In the genomic region with DNA sequence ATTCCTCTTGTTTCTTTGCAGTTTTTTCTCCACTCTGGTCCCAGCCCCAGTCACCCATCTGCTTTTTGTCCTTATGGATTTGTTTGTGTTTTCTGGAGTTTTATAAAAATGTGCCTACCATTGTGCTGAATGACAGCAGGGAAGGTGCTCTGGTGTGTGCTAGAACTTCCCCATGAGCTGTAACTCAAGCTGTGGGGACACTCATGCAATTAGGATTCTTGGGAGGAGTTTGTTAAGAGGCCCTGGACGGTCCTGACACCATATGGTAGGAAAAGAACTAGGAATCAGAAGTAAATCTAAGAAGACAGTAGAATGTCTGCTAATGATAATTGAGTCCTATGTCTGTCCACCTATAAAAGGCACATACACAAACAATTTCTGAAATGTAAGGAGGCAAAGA, we compare ENCODE assay signal across 24 cellular contexts. TPM values are rescaled to one million over a fixed set of nuclear protein-coding genes. Genes with fewer than 3 reads are reported as not detected.
DNase-seq lines count a peak whose midpoint lies in the region; ATAC-seq and TF ChIP-seq lines count a peak whose summit lies in the region.
"Had no signal": no experiment of that assay in that cellular context is flagged by ENCODE, and none has a peak within 500 bp of the region (broad histone marks: within the 10 kb centered on the region; RNA-seq: fewer than 3 reads in every experiment).

No MANE protein-coding gene starts in this region.

- H3K79me2 ChIP-seq in trophoblast cell (ENCODE audit: control insufficient read depth, insufficient read depth, low read length, poor library complexity) = no peaks in the 10 kb centered on the region

- no peak overlapping the region for H4K12ac ChIP-seq in trophoblast cell (ENCODE audit: low read depth, low read length)

- H3K79me1 ChIP-seq in trophoblast cell (ENCODE audit: low read length) = no peaks in the 10 kb centered on the region

- CTCF ChIA-PET in activated CD8-positive, alpha-beta memory T cell treated with anti-CD3 and anti-CD28 coated beads, Interleukin-2, amount 10 ng/mL, durations not matched to agents 7 days and 5 days (lab: Charles Lee) = no interaction called here

- no peaks in the 10 kb centered on the region for H3K27me3 Mint-ChIP-seq in activated CD8-positive, alpha-beta memory T cell treated with anti-CD3 and anti-CD28 coated beads, Interleukin-2, amount 10 ng/mL, durations not matched to agents 7 days and 5 days
- no peaks in the 10 kb centered on the region for H3K27me3 Mint-ChIP-seq in T-helper 17 cell
- H3K27me3 Mint-ChIP-seq: CD4-positive, alpha-beta T cell; CD8-positive, alpha-beta memory T cell had no signal

- H2BK120ac ChIP-seq in trophoblast cell (ENCODE audit: insufficient read depth, low read length, poor library complexity) = no peak overlapping the region

- no peak overlapping the region for H2AFZ ChIP-seq in trophoblast cell (ENCODE audit: insufficient read depth, low read length, poor library complexity)
- H2AFZ ChIP-seq: GM23248 had no signal

- no peak overlapping the region for H2BK5ac ChIP-seq in trophoblast cell (ENCODE audit: low read depth, low read length, poor library complexity)

- no peak overlapping the region for H3K27ac Mint-ChIP-seq in activated CD8-positive, alpha-beta memory T cell treated with anti-CD3 and anti-CD28 coated beads, Interleukin-2, amount 10 ng/mL, durations not matched to agents 7 days and 5 days
- H3K27ac Mint-ChIP-seq in T-helper 17 cell = no peak overlapping the region
- H3K27ac Mint-ChIP-seq: CD4-positive, alpha-beta T cell had no signal

- no peak overlapping the region for H4K91ac ChIP-seq in trophoblast cell (ENCODE audit: low read depth, low read length)

- no peak overlapping the region for H3K4ac ChIP-seq in trophoblast cell (ENCODE audit: low read depth, low read length)

- H3K36me3 Mint-ChIP-seq in activated CD8-positive, alpha-beta memory T cell treated with anti-CD3 and anti-CD28 coated beads, Interleukin-2, amount 10 ng/mL, durations not matched to agents 7 days and 5 days = peaks cover 26% of the 10 kb centered on the region
- H3K36me3 Mint-ChIP-seq in T-helper 17 cell (ENCODE audit: low read depth) = no peaks in the 10 kb centered on the region

- H3K4me1 Mint-ChIP-seq in activated CD8-positive, alpha-beta memory T cell treated with anti-CD3 and anti-CD28 coated beads, Interleukin-2, amount 10 ng/mL, durations not matched to agents 7 days and 5 days = peaks cover 5% of the 10 kb centered on the region
- H3K4me1 Mint-ChIP-seq in T-helper 17 cell = no peaks in the 10 kb centered on the region
- H3K4me1 Mint-ChIP-seq: CD14-positive monocyte; CD8-positive, alpha-beta memory T cell had no signal

- H3K14ac ChIP-seq in trophoblast cell (ENCODE audit: low read length) = no peak overlapping the region

- H3K27me3 ChIP-seq in WERI-Rb-1 (ENCODE audit: insufficient read depth, low read depth, severe bottlenecking) = no peaks in the 10 kb centered on the region
- no peaks in the 10 kb centered on the region for H3K27me3 ChIP-seq in trophoblast cell (ENCODE audit: insufficient read depth, low read length)
- H3K27me3 ChIP-seq: BE2C; BLaER1 treated with 17β-estradiol and CSF1 and Interleukin-3, amounts not matched to agents 10 nM and 100 nM had no signal

- no peak for TF ChIP-seq CTCF in WERI-Rb-1 (IDR thresholded peaks at IDR 0.05; ENCODE audit: low read depth, low read length)

- H3K4me3 ChIP-seq in WERI-Rb-1 (ENCODE audit: low read depth, low read length) (no peak overlapping the region), trophoblast cell (ENCODE audit: low read depth, low read length) (no peak overlapping the region)
- H3K4me3 ChIP-seq: A549; BLaER1 treated with 17β-estradiol and CSF1 and Interleukin-3, amounts not matched to agents 10 nM and 100 nM; GM12878; GM23248 had no signal

- no peak for ATAC-seq in activated CD8-positive, alpha-beta memory T cell treated with anti-CD3 and anti-CD28 coated beads, Interleukin-2, amount 10 ng/mL, durations not matched to agents 7 days and 5 days
- no peak for ATAC-seq in T-helper 17 cell
- ATAC-seq: A549, GM12878 had no signal

- WGBS in trophoblast cell (ENCODE audit: extremely low coverage, insufficient coverage, insufficient read length) = no CpG with 5 or more reads among the region's 1 CpG

- no peak overlapping the region for H3K9ac ChIP-seq in trophoblast cell (ENCODE audit: low read length)
- H3K9ac ChIP-seq: BLaER1 treated with 17β-estradiol and CSF1 and Interleukin-3, amounts not matched to agents 10 nM and 100 nM; GM23248 had no signal

- peak overlapping the region; percentile 47 for H2BK12ac ChIP-seq in trophoblast cell (ENCODE audit: low read length)

- H4K8ac ChIP-seq in trophoblast cell (ENCODE audit: low read depth, low read length) = no peak overlapping the region

- DNase-seq in activated CD8-positive, alpha-beta memory T cell treated with anti-CD3 and anti-CD28 coated beads, Interleukin-2, amount 10 ng/mL, durations not matched to agents 7 days and 5 days = peak; percentile 14
- DNase-seq in activated CD8-positive, alpha-beta memory T cell treated with anti-CD3 and anti-CD28 coated beads, Interleukin-2, amount 50 U/mL, for 4 hours = no peak
- peak; percentile 15 to 53 for DNase-seq in NCI-H524 (lab: John Stamatoyannopoulos, UW)
- peak; percentile 18 for DNase-seq in WERI-Rb-1
- no peak for DNase-seq in trophoblast cell
- no peak for DNase-seq in T-helper 17 cell
- no peak for DNase-seq in NAMALWA (ENCODE audit: low spot score)
- DNase-seq: 8988T; ACHN; AML-193; BE2C; CD4-positive, alpha-beta T cell; CD8-positive, alpha-beta memory T cell; DMS 273 treated with DMSO at 0.1 percent for 48 hours; DMS79; EL; GDM1; GM23248; H7; HCEC 1CT had no signal

- no peaks in the 10 kb centered on the region for H3K9me3 Mint-ChIP-seq in activated CD8-positive, alpha-beta memory T cell treated with anti-CD3 and anti-CD28 coated beads, Interleukin-2, amount 10 ng/mL, durations not matched to agents 7 days and 5 days (ENCODE audit: low read depth)
- H3K9me3 Mint-ChIP-seq: CD14-positive monocyte; CD4-positive, alpha-beta T cell had no signal

- H3K23ac ChIP-seq in trophoblast cell (ENCODE audit: low read length) = no peak overlapping the region

- no peak overlapping the region for H3K4me3 Mint-ChIP-seq in activated CD8-positive, alpha-beta memory T cell treated with anti-CD3 and anti-CD28 coated beads, Interleukin-2, amount 10 ng/mL, durations not matched to agents 7 days and 5 days
- H3K4me3 Mint-ChIP-seq in T-helper 17 cell = no peak overlapping the region
- H3K4me3 Mint-ChIP-seq: CD14-positive monocyte; CD4-positive, alpha-beta T cell; CD8-positive, alpha-beta memory T cell had no signal

- H3K4me1 ChIP-seq in trophoblast cell (ENCODE audit: control insufficient read depth in 1 of 2, insufficient read depth in 2 of 2, low read length in 2 of 2) = peaks cover 3 to 7% of the 10 kb centered on the region in 2 experiments
- H3K4me1 ChIP-seq: A549; BLaER1 treated with 17β-estradiol and CSF1 and Interleukin-3, amounts not matched to agents 10 nM and 100 nM had no signal

- no peak overlapping the region for H3K18ac ChIP-seq in trophoblast cell (ENCODE audit: low read length)

- no peak overlapping the region for H2AK5ac ChIP-seq in trophoblast cell (ENCODE audit: low read length)

- no peak overlapping the region for H3K4me2 ChIP-seq in trophoblast cell (ENCODE audit: low read length)
- H3K4me2 ChIP-seq: A549; BLaER1 treated with 17β-estradiol and CSF1 and Interleukin-3, amounts not matched to agents 10 nM and 100 nM had no signal

- H3K27ac ChIP-seq in WERI-Rb-1 = no peak overlapping the region
- no peak overlapping the region for H3K27ac ChIP-seq in trophoblast cell (ENCODE audit: low read depth, low read length)
- H3K27ac ChIP-seq: A549; BLaER1 treated with 17β-estradiol and CSF1 and Interleukin-3, amounts not matched to agents 10 nM and 100 nM; GM23248 had no signal

- no peaks in the 10 kb centered on the region for H3K9me3 ChIP-seq in WERI-Rb-1 (ENCODE audit: severe bottlenecking)
- no peaks in the 10 kb centered on the region for H3K9me3 ChIP-seq in trophoblast cell (ENCODE audit: insufficient read depth, low read depth, low read length)
- H3K9me3 ChIP-seq in T-helper 17 cell (ENCODE audit: control insufficient read depth, low read length, poor library complexity, severe bottlenecking) = no peaks in the 10 kb centered on the region
- H3K9me3 ChIP-seq: A549; BE2C; BLaER1 treated with 17β-estradiol and CSF1 and Interleukin-3, amounts not matched to agents 10 nM and 100 nM had no signal

- peaks cover 10% of the 10 kb centered on the region for H3K36me3 ChIP-seq in WERI-Rb-1
- H3K36me3 ChIP-seq in trophoblast cell (ENCODE audit: control insufficient read depth in 1 of 2, insufficient read depth in 2 of 2, low read length in 2 of 2) = peaks cover 5 to 28% of the 10 kb centered on the region in 2 experiments

RNA-seq across cellular contexts. Expression of a gene that starts 27.4 kb away (rescaled TPM):
- 10 to 100 TPM; 13.5 to 18.7 TPM for total RNA-seq in activated CD8-positive, alpha-beta memory T cell treated with anti-CD3 and anti-CD28 coated beads, Interleukin-2, amount 10 ng/mL, durations not matched to agents 7 days and 5 days
- polyA plus RNA-seq in trophoblast cell (2013) = 5.9 and 6.4 TPM in 2 replicates
- total RNA-seq in T-helper 17 cell = 10 to 100 TPM in 1 of 2 donors, 1 to 10 TPM in 1; 8.2 to 10.7 TPM

RNA-seq across cellular contexts. Expression of a gene that starts 27.5 kb away (rescaled TPM):
- total RNA-seq in activated CD8-positive, alpha-beta memory T cell treated with anti-CD3 and anti-CD28 coated beads, Interleukin-2, amount 10 ng/mL, durations not matched to agents 7 days and 5 days = 10 to 100 TPM; 24.9 to 29.7 TPM
- polyA plus RNA-seq in trophoblast cell (2013) = 26.1 and 27.2 TPM in 2 replicates
- total RNA-seq in T-helper 17 cell = 10 to 100 TPM; 24.2 to 34.2 TPM

Comparison
In these comparisons a context has a peak if more than half of its experiments do, and no peak if none do; other contexts are left out.
1. DNase-seq: peak in activated CD8-positive, alpha-beta memory T cell treated with anti-CD3 and anti-CD28 coated beads, Interleukin-2, amount 10 ng/mL, durations not matched to agents 7 days and 5 days (single experiment), NCI-H524 (2 of 2) and WERI-Rb-1 (single experiment); none in activated CD8-positive, alpha-beta memory T cell treated with anti-CD3 and anti-CD28 coated beads, Interleukin-2, amount 50 U/mL, for 4 hours (single experiment), trophoblast cell (0 of 2), T-helper 17 cell (0 of 3) and NAMALWA (single experiment).